Comparison of ENCODE assay signal across 8 cellular contexts in the genomic region with DNA sequence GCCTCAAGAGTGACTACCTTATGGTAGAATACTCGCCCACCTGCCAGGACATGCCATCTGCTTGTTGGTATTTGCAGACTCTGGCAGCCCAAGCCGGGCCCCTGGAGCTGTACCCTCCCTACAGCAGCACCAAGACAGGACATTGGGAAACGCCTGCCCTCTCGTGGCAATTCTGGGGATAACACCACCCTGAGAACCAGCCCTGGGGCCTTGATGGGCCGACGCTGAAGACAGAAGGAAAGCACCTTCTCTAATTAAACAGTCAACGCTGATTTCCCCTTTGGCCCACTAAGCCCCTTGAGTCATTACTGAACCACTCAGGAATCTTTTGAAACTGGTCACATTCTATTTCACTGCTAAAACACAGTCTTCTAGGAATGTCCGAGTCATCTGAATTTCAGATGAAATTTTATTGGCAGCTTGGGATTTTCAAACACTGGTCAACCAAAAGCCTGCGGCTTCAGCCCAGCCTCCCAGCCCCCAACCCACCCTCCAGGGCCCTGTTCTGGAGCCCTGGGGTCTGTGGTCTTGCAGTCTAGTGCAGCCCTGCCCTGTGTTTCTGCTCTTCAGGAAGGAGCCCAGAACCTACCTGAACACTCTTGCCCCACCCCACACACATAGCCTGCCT.
DNase-seq lines count a peak whose midpoint lies in the region; ATAC-seq and TF ChIP-seq lines count a peak whose summit lies in the region.

No MANE protein-coding gene starts in this region.

- no peaks in the 10 kb centered on the region for H3K9me3 Mint-ChIP-seq in Calu3 (ENCODE audit: low read depth, unreplicated experiment)
- H3K9me3 Mint-ChIP-seq in activated T-cell treated with anti-CD3 and anti-CD28 coated beads, Interleukin-2, amount 50 U/mL, for 72 hours: no peaks in the 10 kb centered on the region

- no peak overlapping the region; the same call in 1 of the 2 replicates for H3K4me3 ChIP-seq in HL-60 (replicated peaks; ENCODE audit: insufficient read depth, low read length)
- no peak overlapping the region for H3K4me3 ChIP-seq in Panc1 (ENCODE audit: low read depth in 2 of 2, low read length in 2 of 2)
- H3K4me3 ChIP-seq in fibroblast of pulmonary artery (replicated peaks; ENCODE audit: low read depth, low read length): no peak overlapping the region
- H3K4me3 ChIP-seq in neutrophil (ENCODE audit: low read depth in 1 of 2, low read length in 1 of 2): no peak overlapping the region

- H3K4me1 Mint-ChIP-seq in Calu3 (ENCODE audit: low read depth, unreplicated experiment): peaks cover 16% of the 10 kb centered on the region
- peaks cover 22% of the 10 kb centered on the region for H3K4me1 Mint-ChIP-seq in activated T-cell treated with anti-CD3 and anti-CD28 coated beads, Interleukin-2, amount 50 U/mL, for 72 hours (ENCODE audit: low read depth)

- H3K36me3 Mint-ChIP-seq in Calu3 (ENCODE audit: insufficient read depth, unreplicated experiment): no peaks in the 10 kb centered on the region
- no peaks in the 10 kb centered on the region for H3K36me3 Mint-ChIP-seq in activated T-cell treated with anti-CD3 and anti-CD28 coated beads, Interleukin-2, amount 50 U/mL, for 72 hours (ENCODE audit: insufficient read depth in 2 of 2)

- peaks cover 55% of the 10 kb centered on the region for H3K27me3 Mint-ChIP-seq in Calu3 (ENCODE audit: unreplicated experiment)
- peaks cover 20% of the 10 kb centered on the region for H3K27me3 Mint-ChIP-seq in activated T-cell treated with anti-CD3 and anti-CD28 coated beads, Interleukin-2, amount 50 U/mL, for 72 hours (ENCODE audit: low read depth)

- H3K36me3 ChIP-seq in Panc1 (ENCODE audit: control insufficient read depth, insufficient read depth, low read length): no peaks in the 10 kb centered on the region
- H3K36me3 ChIP-seq in neutrophil: no peaks in the 10 kb centered on the region

- TF ChIP-seq CTCF in Calu3 (IDR thresholded peaks at IDR 0.05; ENCODE audit: unreplicated experiment) (peak; percentile 92), HL-60 (IDR thresholded peaks at IDR 0.05; ENCODE audit: insufficient read depth, low read length) (peak; percentile 67), Panc1 (IDR thresholded peaks at IDR 0.05) (peak; percentile 95), fibroblast of pulmonary artery (IDR thresholded peaks at IDR 0.05; ENCODE audit: low read length, missing control alignments) (peak; percentile 94), neutrophil (IDR thresholded peaks at IDR 0.05) (peak; percentile 81)

- H3K4me1 ChIP-seq in Panc1 (ENCODE audit: control insufficient read depth, insufficient read depth, low read length) (0 out of 2 replicates have a peak, but pooled peaks cover 3% of the 10 kb centered on the region), neutrophil (ENCODE audit: control insufficient read depth in 1 of 2, insufficient read depth in 1 of 2, low read depth in 1 of 2, low read length in 1 of 2) (peaks cover 8 to 14% of the 10 kb centered on the region in 2 experiments)

- no peak overlapping the region for H3K4me3 Mint-ChIP-seq in Calu3 (ENCODE audit: low read depth, unreplicated experiment)
- H3K4me3 Mint-ChIP-seq in activated T-cell treated with anti-CD3 and anti-CD28 coated beads, Interleukin-2, amount 50 U/mL, for 72 hours: peak overlapping the region in 1 of 2 donors; percentile 35

- no peak overlapping the region for H3K27ac Mint-ChIP-seq in Calu3 (ENCODE audit: unreplicated experiment)
- no peak overlapping the region for H3K27ac Mint-ChIP-seq in activated T-cell treated with anti-CD3 and anti-CD28 coated beads, Interleukin-2, amount 50 U/mL, for 72 hours

- no TSS peak for BruUV-seq in Calu3 (replicated peaks; lab: Mats Ljungman, UMichigan)
- no TSS peak for BruUV-seq in Panc1 (replicated peaks; lab: Mats Ljungman, UMichigan)

- H3K27ac ChIP-seq in HL-60 (replicated peaks) (peak overlapping the region; percentile 25; the same call in 1 of the 2 replicates), Panc1 (ENCODE audit: low read length) (no peak overlapping the region), neutrophil (no peak overlapping the region)

- in situ Hi-C loops in Panc1 (cut with HindIII; ENCODE audit: low pct_unique_long_range_greater_than_20kb, low sequenced_read_pairs): no loop called here

- ATAC-seq in GM19468 (IDR thresholded peaks at IDR 0.05; ENCODE audit: extremely low read depth, unreplicated experiment) (peak; percentile 64), Panc1 (peak; percentile 95)
- ATAC-seq in activated T-cell treated with anti-CD3 and anti-CD28 coated beads, Interleukin-2, amount 50 U/mL, for 72 hours (replicated peaks in 1 of 2): peak; percentile 89

- DNase-seq in Calu3: peak; percentile 89
- DNase-seq in HL-60 (ENCODE audit: low read depth in 1 of 2, low spot score in 1 of 2): peak; percentile 68 to 78
- DNase-seq in Panc1 (ENCODE audit: low read depth, low spot score): peak; percentile 57
- DNase-seq in activated T-cell treated with anti-CD3 and anti-CD28 coated beads, Interleukin-2, amount 50 U/mL, for 72 hours: peak; percentile 82 to 86
- peak; percentile 69 for DNase-seq in fibroblast of pulmonary artery (ENCODE audit: low read depth)
- DNase-seq in stromal cell of bone marrow (ENCODE audit: low read depth): peak; percentile 48

- POLR2A ChIA-PET in Panc1 (lab: Charles Lee): no interaction called here

- CTCF ChIA-PET in Calu3 (lab: Charles Lee) (interaction anchor here (0.6 to 1.7 kb wide), 7 partner anchors 11 to 836 kb away, joined by 3 to 12 read pairs (median 3); no protein-coding TSS in a partner anchor), Panc1 (lab: Charles Lee) (interaction anchor here (1.0 to 1.6 kb wide), 3 partner anchors 12 to 92 kb away, joined by 3 to 8 read pairs (median 3); no protein-coding TSS in a partner anchor)

- H3K27me3 ChIP-seq in HL-60 (ENCODE audit: insufficient read depth, poor library complexity, severe bottlenecking) (no peaks in the 10 kb centered on the region), Panc1 (ENCODE audit: control insufficient read depth, insufficient read depth, low read length) (peaks cover 9% of the 10 kb centered on the region), neutrophil (no peaks in the 10 kb centered on the region)

- H3K9me3 ChIP-seq in Panc1 (ENCODE audit: control insufficient read depth, insufficient read depth, low read depth, low read length) (no peaks in the 10 kb centered on the region), neutrophil (no peaks in the 10 kb centered on the region)

- intact Hi-C loops in Calu3 (cut with micrococcal nuclease; ENCODE audit: unreplicated experiment): no loop called here
- intact Hi-C loops in Panc1 (cut with micrococcal nuclease; ENCODE audit: unreplicated experiment): no loop called here
